Comparison of ENCODE assay signal across 28 cellular contexts in genomic region chr3:70386043-70386442, GRCh38.
"Had no signal": no experiment of that assay in that cellular context is flagged by ENCODE, and none has a peak within 500 bp of the region (broad histone marks: within the 10 kb centered on the region; RNA-seq: fewer than 3 reads in every experiment).

No MANE protein-coding gene starts in this region.

- FAIRE-seq: bronchial epithelial cell had no signal

- H3K4me2 ChIP-seq: PC-9 had no signal

- DNase-seq: activated CD4-positive, alpha-beta T cell treated with anti-CD3 and anti-CD28 coated beads for 48 hours; activated CD4-positive, alpha-beta T cell treated with anti-CD3 and anti-CD28 coated beads, Interleukin-2, amount 50 U/mL, for 4 hours; activated CD4-positive, CD25-positive, alpha-beta regulatory T cell treated with anti-CD3 and anti-CD28 coated beads, Interleukin-2, amount 50 U/mL, for 72 hours; activated CD8-positive, alpha-beta memory T cell treated with anti-CD3 and anti-CD28 coated beads, Interleukin-2, amount 50 U/mL, for 48 hours; activated CD8-positive, alpha-beta T cell treated with anti-CD3 and anti-CD28 coated beads, Interleukin-2, amount 10 ng/mL, durations not matched to agents 7 days and 5 days; activated naive CD4-positive, alpha-beta T cell; activated naive CD8-positive, alpha-beta T cell treated with anti-CD3 and anti-CD28 coated beads, Interleukin-2, amount 50 U/mL, for 24 hours; activated T-cell treated with anti-CD3 and anti-CD28 coated beads, Interleukin-2, amount 50 U/mL, for 1 hour; amniotic stem cell; body of pancreas; central memory CD4-positive, alpha-beta T cell; Karpas-422; NCI-H1048; NCI-H146; NCI-H1930; NCI-H2171; NCI-H2227 treated with DMSO at 0.1 percent for 48 hours; NCI-H446 treated with DMSO at 0.1 percent for 48 hours; NCI-H526 treated with DMSO at 0.1 percent for 48 hours; NCI-H82; PC-9; SIG-M5; SW 1271 had no signal

- H3K36me3 ChIP-seq: ascending aorta had no signal

- H3K27me3 ChIP-seq: ascending aorta, body of pancreas had no signal

- H3K9me3 ChIP-seq: ascending aorta, body of pancreas had no signal

- H3K9me3 Mint-ChIP-seq: activated naive CD8-positive, alpha-beta T cell treated with anti-CD3 and anti-CD28 coated beads, Interleukin-2, amount 50 U/mL, for 24 hours; T-helper 2 cell treated with Interferon-gamma antibody and Interleukin-4, amounts not matched to agents 5 μg/mL and 100 μg/mL, for 36 hours had no signal

- H2AFZ ChIP-seq: PC-9 had no signal

- H3K4me1 ChIP-seq: ascending aorta, body of pancreas had no signal

- H3K27ac Mint-ChIP-seq: activated CD8-positive, alpha-beta T cell treated with anti-CD3 and anti-CD28 coated beads, Interleukin-2, amount 10 ng/mL, durations not matched to agents 7 days and 5 days; activated naive CD4-positive, alpha-beta T cell treated with anti-CD3 and anti-CD28 coated beads, Interleukin-2, amount 50 U/mL, for 72 hours; activated naive CD8-positive, alpha-beta T cell treated with anti-CD3 and anti-CD28 coated beads, Interleukin-2, amount 50 U/mL, for 24 hours; T-helper 2 cell treated with Interferon-gamma antibody and Interleukin-4, amounts not matched to agents 5 μg/mL and 100 μg/mL, for 36 hours had no signal

- H3K4me3 ChIP-seq: ascending aorta, body of pancreas, PC-9, SK-N-MC had no signal

- H3K27ac ChIP-seq: ascending aorta, body of pancreas, PC-9, SK-N-MC had no signal

- ATAC-seq: activated CD8-positive, alpha-beta T cell treated with anti-CD3 and anti-CD28 coated beads, Interleukin-2, amount 10 ng/mL, durations not matched to agents 7 days and 5 days; activated naive CD4-positive, alpha-beta T cell treated with anti-CD3 and anti-CD28 coated beads, Interleukin-2, amount 50 U/mL, for 72 hours; activated naive CD8-positive, alpha-beta T cell treated with anti-CD3 and anti-CD28 coated beads, Interleukin-2, amount 50 U/mL, for 24 hours; body of pancreas had no signal

- H3K4me1 Mint-ChIP-seq: activated naive CD8-positive, alpha-beta T cell treated with anti-CD3 and anti-CD28 coated beads, Interleukin-2, amount 50 U/mL, for 24 hours had no signal

- H3K4me3 Mint-ChIP-seq: activated CD8-positive, alpha-beta T cell treated with anti-CD3 and anti-CD28 coated beads, Interleukin-2, amount 10 ng/mL, durations not matched to agents 7 days and 5 days; activated naive CD8-positive, alpha-beta T cell treated with anti-CD3 and anti-CD28 coated beads, Interleukin-2, amount 50 U/mL, for 24 hours; T-helper 2 cell treated with Interferon-gamma antibody and Interleukin-4, amounts not matched to agents 5 μg/mL and 100 μg/mL, for 36 hours had no signal

- H3K36me3 Mint-ChIP-seq: activated naive CD4-positive, alpha-beta T cell treated with anti-CD3 and anti-CD28 coated beads, Interleukin-2, amount 50 U/mL, for 72 hours had no signal
